Comparison of ENCODE assay signal across 9 cellular contexts in the genomic region with DNA sequence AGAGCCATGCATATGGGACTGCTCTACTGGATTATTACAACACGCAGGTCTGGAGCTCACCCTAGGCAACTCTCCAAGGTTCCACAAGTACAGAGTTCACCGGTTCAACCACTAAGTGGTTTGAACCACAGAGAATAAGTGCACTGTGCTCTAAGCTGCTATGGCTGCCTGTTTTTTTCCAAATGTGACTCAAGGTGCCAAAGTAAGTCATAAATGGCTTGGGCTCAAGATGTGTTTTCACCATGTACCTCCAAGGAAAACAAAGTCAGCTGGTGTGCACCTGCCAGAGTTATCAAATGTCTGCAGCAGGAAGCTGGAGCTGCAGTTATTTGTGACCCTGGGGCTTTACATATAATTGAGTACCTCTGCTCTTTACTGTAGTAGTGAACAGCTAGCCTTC.
DNase-seq lines count a peak whose midpoint lies in the region; ATAC-seq and TF ChIP-seq lines count a peak whose summit lies in the region.
"Had no signal": no experiment of that assay in that cellular context is flagged by ENCODE, and none has a peak within 500 bp of the region (broad histone marks: within the 10 kb centered on the region; RNA-seq: fewer than 3 reads in every experiment).

No MANE protein-coding gene starts in this region.

- intact Hi-C loops in body of pancreas (cut with DNase I), result loop anchor here (10.0 kb wide), 1 partner anchor 79 kb away; a partner anchor contains a TSS

- peaks cover 96% of the 10 kb centered on the region for H3K36me3 ChIP-seq in DND-41 (ENCODE audit: insufficient read depth, low read length)
- H3K36me3 ChIP-seq in body of pancreas (replicated peaks in 1 of 2; ENCODE audit: insufficient read depth in 1 of 2, low read depth in 2 of 2), result peaks cover 0 to 3% of the 10 kb centered on the region in 2 donors
- H3K36me3 ChIP-seq in mesenchymal stem cell (ENCODE audit: control insufficient read depth in 1 of 2, insufficient read depth in 2 of 2, low read depth in 1 of 2, low read length in 2 of 2), result peaks cover 0 to 51% of the 10 kb centered on the region in 2 experiments

- H3K14ac ChIP-seq in mesenchymal stem cell (ENCODE audit: low read length in 2 of 2), result no peak overlapping the region

- H4K8ac ChIP-seq in mesenchymal stem cell (ENCODE audit: low read length), result no peak overlapping the region

- TF ChIP-seq CTCF in DND-41 (IDR thresholded peaks at IDR 0.05; ENCODE audit: borderline replicate concordance, extremely low read depth, low read length, poor library complexity, severe bottlenecking), result no peak
- peak in 1 of 7 experiments; percentile 3 for TF ChIP-seq CTCF in body of pancreas (IDR thresholded peaks at IDR 0.05)

- no peak overlapping the region for H2BK5ac ChIP-seq in mesenchymal stem cell (ENCODE audit: low read depth, low read length, poor library complexity, severe bottlenecking)

- H4K20me1 ChIP-seq in DND-41 (ENCODE audit: insufficient read depth, low read length), result no peaks in the 10 kb centered on the region

- H2BK15ac ChIP-seq in mesenchymal stem cell (ENCODE audit: low read depth, poor library complexity, severe bottlenecking), result no peak overlapping the region

- TF ChIP-seq POLR2A in body of pancreas (IDR thresholded peaks at IDR 0.05), result no peak

- no peak overlapping the region for H3K4me2 ChIP-seq in DND-41 (ENCODE audit: insufficient read depth, low read length)
- H3K4me2 ChIP-seq in mesenchymal stem cell (ENCODE audit: low read length, poor library complexity, severe bottlenecking), result no peak overlapping the region

- no peak overlapping the region for H3K23ac ChIP-seq in mesenchymal stem cell (ENCODE audit: low read length in 2 of 2)

- no peak overlapping the region for H3K4ac ChIP-seq in mesenchymal stem cell (ENCODE audit: low read depth in 1 of 2, low read length in 2 of 2)

- H3K79me1 ChIP-seq in mesenchymal stem cell (replicated peaks; ENCODE audit: low read length, poor library complexity, severe bottlenecking), result peaks cover 6% of the 10 kb centered on the region

- 9 to 17% methylated on average over 2 of the region's 2 CpGs for WGBS in body of pancreas, 2 donors
- WGBS in mesenchymal stem cell, result 72% methylated on average over 2 of the region's 2 CpGs

- no peak overlapping the region for H3K18ac ChIP-seq in mesenchymal stem cell (ENCODE audit: low read depth in 1 of 2, low read length in 2 of 2)

- DNase-seq in DND-41 (no peak), NCI-H146 treated with DMSO at 0.1 percent for 48 hours (lab: John Stamatoyannopoulos, UW; ENCODE audit: unreplicated experiment) (peak; percentile 40), body of pancreas (peak; percentile 37 to 79 (median 70)), mesenchymal stem cell (peak; percentile 61), occipital lobe (lab: John Stamatoyannopoulos, UW) (no peak), GF-D8 (lab: John Stamatoyannopoulos, UW) (no peak)
- DNase-seq in stimulated activated CD4-positive, alpha-beta T cell treated with anti-CD3 and anti-CD28 coated beads, Interleukin-15, amount 100 ng/mL, for 24 hours, result no peak
- DNase-seq: posterior cingulate gyrus had no signal

- peak; percentile 22; the same call in 1 of the 3 replicates for ATAC-seq in DND-41 (ENCODE audit: insufficient read depth, low read depth)
- ATAC-seq in body of pancreas, result peak; percentile 69
- no peak for ATAC-seq in HG02623 (IDR thresholded peaks at IDR 0.05; ENCODE audit: unreplicated experiment)

- no peak overlapping the region for H3K27ac ChIP-seq in DND-41 (ENCODE audit: low read length)
- H3K27ac ChIP-seq in body of pancreas, result peak overlapping the region in 3 of 4 donors; percentile 64 to 75 (median 70)
- H3K27ac ChIP-seq in mesenchymal stem cell (ENCODE audit: low read length, poor library complexity, severe bottlenecking), result no peak overlapping the region

- no peak overlapping the region for H2BK120ac ChIP-seq in mesenchymal stem cell (ENCODE audit: low read depth, low read length)

- no peak overlapping the region for H2BK12ac ChIP-seq in mesenchymal stem cell (ENCODE audit: low read length in 2 of 2)

- no peaks in the 10 kb centered on the region for H3K9me3 ChIP-seq in DND-41 (ENCODE audit: insufficient read depth, low read length, severe bottlenecking)
- H3K9me3 ChIP-seq in body of pancreas, result no peaks in the 10 kb centered on the region
- H3K9me3 ChIP-seq in mesenchymal stem cell (ENCODE audit: control insufficient read depth, low read length), result no peaks in the 10 kb centered on the region

- no peak overlapping the region for H2AFZ ChIP-seq in DND-41 (ENCODE audit: low read depth, low read length)
- no peak overlapping the region for H2AFZ ChIP-seq in mesenchymal stem cell (ENCODE audit: low read depth, low read length)

- H3K27me3 ChIP-seq in DND-41 (ENCODE audit: insufficient read depth, low read length, poor library complexity) (no peaks in the 10 kb centered on the region), body of pancreas (no peaks in the 10 kb centered on the region), mesenchymal stem cell (ENCODE audit: control insufficient read depth in 1 of 2, insufficient read depth in 1 of 2, low read length in 2 of 2) (no peaks in the 10 kb centered on the region)

- H3K9ac ChIP-seq in DND-41 (ENCODE audit: low read depth, low read length) (no peak overlapping the region), mesenchymal stem cell (ENCODE audit: low read length) (no peak overlapping the region)

- no peaks in the 10 kb centered on the region for H3K79me2 ChIP-seq in DND-41 (ENCODE audit: insufficient read depth, low read length)

- H3K4me3 ChIP-seq in DND-41 (ENCODE audit: low read depth in 1 of 2, low read length in 2 of 2) (no peak overlapping the region), body of pancreas (no peak overlapping the region), mesenchymal stem cell (ENCODE audit: insufficient read depth in 1 of 2, low read depth in 1 of 2, low read length in 2 of 2) (no peak overlapping the region)

- no peaks in the 10 kb centered on the region for H3K4me1 ChIP-seq in DND-41 (ENCODE audit: insufficient read depth, low read length)
- H3K4me1 ChIP-seq in body of pancreas, result peaks cover 36% of the 10 kb centered on the region
- peaks cover 4% of the 10 kb centered on the region for H3K4me1 ChIP-seq in mesenchymal stem cell (ENCODE audit: control insufficient read depth, insufficient read depth, low read depth, low read length)

- no peak overlapping the region for H2AK5ac ChIP-seq in mesenchymal stem cell (ENCODE audit: low read length, severe bottlenecking)

- no peak overlapping the region for H4K91ac ChIP-seq in mesenchymal stem cell (ENCODE audit: low read length)

Comparison
In these comparisons a context has a peak if more than half of its experiments do, and no peak if none do; other contexts are left out.
1. DNase-seq: peak in NCI-H146 treated with DMSO at 0.1 percent for 48 hours (single experiment), body of pancreas (4 of 4) and mesenchymal stem cell (single experiment); none in DND-41 (single experiment), occipital lobe (single experiment), stimulated activated CD4-positive, alpha-beta T cell treated with anti-CD3 and anti-CD28 coated beads, Interleukin-15, amount 100 ng/mL, for 24 hours (single experiment) and GF-D8 (single experiment).
2. H3K27ac ChIP-seq: peak in body of pancreas (3 of 4); none in DND-41 (single experiment) and mesenchymal stem cell (single experiment).